8 cellular contexts compared by ENCODE assay signal in genomic region chr11:11620966-11621880, GRCh38. TPM values are rescaled to one million over a fixed set of nuclear protein-coding genes. Genes with fewer than 3 reads are reported as not detected.
DNase-seq lines count a peak whose midpoint lies in the region; ATAC-seq and TF ChIP-seq lines count a peak whose summit lies in the region.

No MANE protein-coding gene starts in this region.

- peak overlapping the region; percentile 73 to 90 for H3K4me3 Mint-ChIP-seq in H9
- H3K4me3 Mint-ChIP-seq in MCF 10A (ENCODE audit: unreplicated experiment), result peak overlapping the region; percentile 90

- intact Hi-C loops in MCF 10A (cut with micrococcal nuclease), result loop anchor here (1.0 to 10.0 kb wide), 5 partner anchors 63 to 689 kb away; no protein-coding TSS in a partner anchor
- intact Hi-C loops in left colon (cut with DNase I, micrococcal nuclease), result no loop called here

- no peak overlapping the region for H3K4ac ChIP-seq in H9 (ENCODE audit: low read depth, low read length)

- H3T11ph ChIP-seq in H9 (ENCODE audit: low read length), result no peak overlapping the region

- no peak overlapping the region for H4K5ac ChIP-seq in H9 (ENCODE audit: insufficient read length, low read depth, low read length)

- no peak overlapping the region for H2AFZ ChIP-seq in H9 (ENCODE audit: low read length)

- no peak overlapping the region for H2BK20ac ChIP-seq in H9 (ENCODE audit: low read depth, low read length, poor library complexity, severe bottlenecking)

- H4K91ac ChIP-seq in H9 (ENCODE audit: insufficient read length, low read depth, low read length), result no peak overlapping the region

- ATAC-seq in left colon (peak; percentile 15), HG02970 (IDR thresholded peaks at IDR 0.05; ENCODE audit: low FRiP score, unreplicated experiment) (no peak)

- peak overlapping the region; percentile 77 for H3K4me2 ChIP-seq in H9 (ENCODE audit: insufficient read depth, insufficient read length, low read length)

- no peak overlapping the region for H2BK15ac ChIP-seq in H9 (ENCODE audit: low read depth, low read length)

- no peaks in the 10 kb centered on the region for H4K20me1 ChIP-seq in H9 (ENCODE audit: control insufficient read depth, insufficient read depth, insufficient read length)

- POLR2A ChIA-PET in MCF 10A (lab: Yijun Ruan, JAX), result interaction anchor here (0.6 to 3.6 kb wide), 42 partner anchors 10 to 812 kb away, joined by 3 to 50 read pairs (median 4); partner anchors contain the start of genes EIF4G2 and ZBED5

- H3K4me1 Mint-ChIP-seq in H9, result peaks cover 41 to 43% of the 10 kb centered on the region in 2 experiments
- H3K4me1 Mint-ChIP-seq in MCF 10A (ENCODE audit: insufficient read depth, unreplicated experiment), result peaks cover 34% of the 10 kb centered on the region

- peak overlapping the region; percentile 9 for H3K18ac ChIP-seq in H9 (ENCODE audit: insufficient read length, low read depth, low read length)

- no peak overlapping the region for H2BK5ac ChIP-seq in H9 (ENCODE audit: insufficient read length, low read length)

- no peaks in the 10 kb centered on the region for H3K79me2 ChIP-seq in H9 (ENCODE audit: insufficient read depth, low read length)

- no CpG with 5 or more reads among the region's 73 CpGs for whole genome bisulfite sequencing in H9 (ENCODE audit: extremely low coverage, insufficient read length, low lambda C conversion rate)

- no peaks in the 10 kb centered on the region for H3K9me3 ChIP-seq in H9 (ENCODE audit: control insufficient read depth, low read depth, low read length)

- H3K56ac ChIP-seq in H9 (ENCODE audit: insufficient read length, low read depth, low read length), result no peak overlapping the region

- H3K23me2 ChIP-seq in H9 (ENCODE audit: insufficient read length, low read depth, low read length, poor library complexity, severe bottlenecking), result peaks cover 16% of the 10 kb centered on the region

- H2BK12ac ChIP-seq in H9 (ENCODE audit: insufficient read length, low read depth, low read length), result no peak overlapping the region

- H3K27ac Mint-ChIP-seq in H9 (no peak overlapping the region), MCF 10A (ENCODE audit: low read depth, unreplicated experiment) (peak overlapping the region; percentile 51)

- CTCF ChIA-PET in MCF 10A (lab: Yijun Ruan, JAX), result interaction anchor here (0.6 to 2.6 kb wide), 25 partner anchors 9 to 687 kb away, joined by 3 to 14 read pairs (median 3); no protein-coding TSS in a partner anchor

- H3K9me3 Mint-ChIP-seq in H9 (no peaks in the 10 kb centered on the region), MCF 10A (ENCODE audit: unreplicated experiment) (no peaks in the 10 kb centered on the region)

- H3K27ac ChIP-seq in H9 (ENCODE audit: insufficient read length, low read depth, low read length), result no peak overlapping the region

- H3K23ac ChIP-seq in H9 (ENCODE audit: insufficient read length, low read depth, low read length), result no peak overlapping the region

- H3K36me3 Mint-ChIP-seq in H9 (ENCODE audit: insufficient read depth in 1 of 3, low read depth in 3 of 3) (no peaks in the 10 kb centered on the region), MCF 10A (ENCODE audit: insufficient read depth, unreplicated experiment) (no peaks in the 10 kb centered on the region)

- H3K4me1 ChIP-seq in H9 (ENCODE audit: insufficient read depth, low read length), result 0 out of 2 replicates have a peak, but pooled peaks cover 2% of the 10 kb centered on the region

- TF ChIP-seq CTCF in H9 (conservative IDR thresholded peaks at IDR 0.05) (no peak), MCF 10A (IDR thresholded peaks at IDR 0.05; ENCODE audit: unreplicated experiment) (no peak)

- H3K79me1 ChIP-seq in H9 (ENCODE audit: insufficient read depth, low read depth, low read length, poor library complexity, severe bottlenecking), result no peaks in the 10 kb centered on the region

- no peak overlapping the region for H2BK120ac ChIP-seq in H9 (ENCODE audit: low read depth, low read length, poor library complexity, severe bottlenecking)

- no peak overlapping the region for H3K14ac ChIP-seq in H9 (ENCODE audit: insufficient read depth, low read length)

- H3K27me3 Mint-ChIP-seq in H9 (ENCODE audit: low read depth), result peaks cover 82% of the 10 kb centered on the region
- H3K27me3 Mint-ChIP-seq in MCF 10A (ENCODE audit: insufficient read depth, unreplicated experiment), result no peaks in the 10 kb centered on the region

- DNase-seq in NCI-H345 (lab: John Stamatoyannopoulos, UW) (peak; percentile 45), NCI-H345 treated with DMSO at 0.1 percent for 48 hours (lab: John Stamatoyannopoulos, UW; ENCODE audit: unreplicated experiment) (no peak), H9 (no peak), NCI-H69 (lab: John Stamatoyannopoulos, UW) (peak; percentile 76), MCF 10A (ENCODE audit: unreplicated experiment) (no peak), left colon (peak; percentile 34 to 39)
- peak; percentile 10 to 17 for DNase-seq in stimulated activated CD8-positive, alpha-beta memory T cell treated with anti-CD3 and anti-CD28 coated beads, Interleukin-2, amount 100 ng/mL, for 48 hours (ENCODE audit: low read depth in 2 of 2)

- BruUV-seq in MCF 10A (replicated peaks; lab: Mats Ljungman, UMichigan), result TSS peak; percentile 51

- H2AK5ac ChIP-seq in H9 (ENCODE audit: insufficient read length, low read length), result no peak overlapping the region

- H4K8ac ChIP-seq in H9 (replicated peaks; ENCODE audit: insufficient read length, low read depth, low read length), result no peak overlapping the region

- H3K27me3 ChIP-seq in H9 (ENCODE audit: insufficient read depth, low read length), result peaks cover 10% of the 10 kb centered on the region; the same call in 1 of the 2 replicates

- H3K9ac ChIP-seq in H9 (ENCODE audit: extremely low read depth, insufficient read length, low read length), result no peak overlapping the region

RNA-seq across cellular contexts. Expression of gene GALNT18, which starts 0.6 kb away (rescaled TPM):
- total RNA-seq in H9 (2021) (1.5 and 1.7 TPM in 2 replicates), MCF 10A (2022) (9.0 and 14.1 TPM in 2 replicates), left colon (1 to 10 TPM; 3.6 to 5.9 TPM)

Comparison
In these comparisons a context has a peak if more than half of its experiments do, and no peak if none do; other contexts are left out.
1. DNase-seq: peak in NCI-H345 (single experiment), NCI-H69 (single experiment), left colon (2 of 2) and stimulated activated CD8-positive, alpha-beta memory T cell treated with anti-CD3 and anti-CD28 coated beads, Interleukin-2, amount 100 ng/mL, for 48 hours (2 of 2); none in NCI-H345 treated with DMSO at 0.1 percent for 48 hours (single experiment), H9 (single experiment) and MCF 10A (single experiment).